ENCODE assay signal across 10 cellular contexts in genomic region chr9:1018121-1018520, GRCh38. TPM values are rescaled to one million over a fixed set of nuclear protein-coding genes. Genes with fewer than 3 reads are reported as not detected.
DNase-seq lines count a peak whose midpoint lies in the region; FAIRE-seq and TF ChIP-seq lines count a peak whose summit lies in the region.
"Had no signal": no experiment of that assay in that cellular context is flagged by ENCODE, and none has a peak within 500 bp of the region (broad histone marks: within the 10 kb centered on the region; RNA-seq: fewer than 3 reads in every experiment).

No MANE protein-coding gene starts in this region.

- WGBS in endodermal cell (ENCODE audit: insufficient coverage in 1 of 2, insufficient read length in 1 of 2), 2 experiments = 38 to 43% methylated on average over 5 to 9 of the region's 10 CpGs
- WGBS in small intestine, 3 donors = 7 to 15% (median 12%) methylated on average over 10 of the region's 10 CpGs

- H3K27me3 ChIP-seq in endodermal cell (ENCODE audit: control insufficient read depth, insufficient read depth, low read length, poor library complexity, severe bottlenecking) = peaks cover 17% of the 10 kb centered on the region
- H3K27me3 ChIP-seq in small intestine (ENCODE audit: control insufficient read depth in 2 of 2, insufficient read depth in 2 of 2, low read length in 2 of 2) = peaks cover 0 to 3% of the 10 kb centered on the region in 2 donors
- H3K27me3 ChIP-seq: gastrocnemius medialis had no signal

- H3K4me3 Mint-ChIP-seq in endodermal cell = no peak overlapping the region

- no peaks in the 10 kb centered on the region for H3K36me3 ChIP-seq in endodermal cell (ENCODE audit: control insufficient read depth, insufficient read depth, low read length)
- H3K36me3 ChIP-seq in small intestine (ENCODE audit: control insufficient read depth in 2 of 2, insufficient read depth in 2 of 2, low read length in 2 of 2) = no peaks in the 10 kb centered on the region
- H3K36me3 ChIP-seq: gastrocnemius medialis had no signal

- peaks cover 50% of the 10 kb centered on the region for H3K27me3 Mint-ChIP-seq in endodermal cell (ENCODE audit: insufficient read depth)

- peak; percentile 80 for TF ChIP-seq CTCF in endodermal cell (conservative IDR thresholded peaks at IDR 0.05)

- no peak overlapping the region for H3K27ac Mint-ChIP-seq in endodermal cell

- H3K4me3 ChIP-seq in endodermal cell (ENCODE audit: low read length) (no peak overlapping the region), small intestine (ENCODE audit: low read depth in 1 of 2, low read length in 2 of 2) (no peak overlapping the region)
- H3K4me3 ChIP-seq: gastrocnemius medialis had no signal

- H3K4me1 ChIP-seq in endodermal cell (ENCODE audit: control insufficient read depth, insufficient read depth, low read length) (no peaks in the 10 kb centered on the region), small intestine (ENCODE audit: control insufficient read depth in 2 of 2, insufficient read depth in 1 of 2, low read depth in 1 of 2, low read length in 1 of 2) (no peaks in the 10 kb centered on the region)
- H3K4me1 ChIP-seq: gastrocnemius medialis had no signal

- peaks cover 12% of the 10 kb centered on the region for H3K9me3 Mint-ChIP-seq in endodermal cell

- H3K9ac ChIP-seq in endodermal cell (ENCODE audit: extremely low read depth, low read length, poor library complexity, severe bottlenecking) = no peak overlapping the region

- peak; percentile 66 for DNase-seq in SIG-M5 treated with dmso at 0.1 percent for 504 hours (lab: John Stamatoyannopoulos, UW; ENCODE audit: unreplicated experiment)
- no peak for DNase-seq in SIG-M5 (lab: John Stamatoyannopoulos, UW)
- peak; percentile 14 to 81 for DNase-seq in NCI-H526 (lab: John Stamatoyannopoulos, UW)
- DNase-seq in endodermal cell = peak; percentile 81
- peak; percentile 4 for DNase-seq in small intestine
- DNase-seq in AG08396 (ENCODE audit: low spot score) = no peak
- no peak for DNase-seq in COR-L47 (lab: John Stamatoyannopoulos, UW)
- no peak for DNase-seq in DMS79 treated with DMSO at 0.1 percent for 48 hours (lab: John Stamatoyannopoulos, UW)
- DNase-seq: Calu3 had no signal

- H3K9me3 ChIP-seq in endodermal cell (ENCODE audit: control insufficient read depth, low read length) = peaks cover 7% of the 10 kb centered on the region
- H3K9me3 ChIP-seq in small intestine (ENCODE audit: control insufficient read depth, low read depth) = no peaks in the 10 kb centered on the region
- H3K9me3 ChIP-seq: gastrocnemius medialis had no signal

- FAIRE-seq in small intestine (lab: Jason Lieb, UNC) = no peak

- H3K36me3 Mint-ChIP-seq in endodermal cell (ENCODE audit: low read depth) = no peaks in the 10 kb centered on the region

- no peak overlapping the region for H3K27ac ChIP-seq in endodermal cell (ENCODE audit: low read depth, low read length)
- no peak overlapping the region for H3K27ac ChIP-seq in small intestine (ENCODE audit: low read depth in 1 of 2, low read length in 1 of 2)
- H3K27ac ChIP-seq: gastrocnemius medialis had no signal

- no peaks in the 10 kb centered on the region for H3K4me1 Mint-ChIP-seq in endodermal cell

RNA-seq across cellular contexts. Expression of gene DMRT2, which starts 32.0 kb away (rescaled TPM):
- under 1 TPM in 1 of 2 donors, not detected in 1; 0.24 TPM for total RNA-seq in endodermal cell
- polyA plus RNA-seq in endodermal cell (2013, experiment 1 of 2) = 0.75 TPM
- polyA plus RNA-seq in endodermal cell (2013, experiment 2 of 2) = 0.58 TPM
- not detected for polyA plus RNA-seq in small intestine
- total RNA-seq: Calu3 had no signal

RNA-seq across cellular contexts. Expression of gene DMRT3, which starts 41.7 kb away (rescaled TPM):
- not detected for total RNA-seq in endodermal cell
- polyA plus RNA-seq in endodermal cell (2013, experiment 1 of 2) = 0.28 TPM
- 0.25 TPM for polyA plus RNA-seq in endodermal cell (2013, experiment 2 of 2)
- not detected for polyA plus RNA-seq in small intestine
- total RNA-seq: Calu3 had no signal

Comparison
In these comparisons a context has a peak if more than half of its experiments do, and no peak if none do; other contexts are left out.
1. DNase-seq: peak in SIG-M5 treated with dmso at 0.1 percent for 504 hours (single experiment), NCI-H526 (2 of 2), endodermal cell (single experiment) and small intestine (single experiment); none in SIG-M5 (single experiment), AG08396 (single experiment), COR-L47 (single experiment) and DMS79 treated with DMSO at 0.1 percent for 48 hours (single experiment).